8 cellular contexts compared by ENCODE assay signal in genomic region chrX:2928583-2929434, GRCh38. TPM values are rescaled to one million over a fixed set of nuclear protein-coding genes. Genes with fewer than 3 reads are reported as not detected.
DNase-seq lines count a peak whose midpoint lies in the region; ATAC-seq, FAIRE-seq and TF ChIP-seq lines count a peak whose summit lies in the region.

ARSD (minus strand) TSS chrX:2929339; CDS start chrX:2929275, 64 bp downstream.

- DNase-seq in GM12891 (ENCODE audit: insufficient read length, low spot score) (peak; percentile 41), NCI-H2227 treated with DMSO at 0.1 percent for 48 hours (lab: John Stamatoyannopoulos, UW) (peak; percentile 29), NCI-H345 (lab: John Stamatoyannopoulos, UW) (no peak)
- DNase-seq in activated T-cell treated with anti-CD3 and anti-CD28 coated beads, Interleukin-2, amount 50 U/mL, for 24 hours: peak; percentile 66
- DNase-seq in stimulated activated naive B cell treated with anti-CD40 and anti-IgM and Interleukin-4, amounts not matched to agents 10 μg/mL and 1 μg/mL and 100 μg/mL, for 72 hours: peak; percentile 64

- H3K9me3 Mint-ChIP-seq in activated T-cell treated with anti-CD3 and anti-CD28 coated beads, Interleukin-2, amount 50 U/mL, for 24 hours: peaks cover 7% of the 10 kb centered on the region
- H3K9me3 Mint-ChIP-seq in stimulated activated naive B cell treated with anti-CD40 and anti-IgM and Interleukin-4, amounts not matched to agents 10 μg/mL and 1 μg/mL and 100 μg/mL, for 72 hours: peaks cover 0 to 6% of the 10 kb centered on the region in 2 donors

- H3K4me3 ChIP-seq in mucosa of rectum (ENCODE audit: low read length in 2 of 2): peak within 1 kb of the TSS; percentile 77 to 89

- peak; percentile 38 for FAIRE-seq in GM12891 (lab: Jason Lieb, UNC)

- H3K9me3 ChIP-seq in mucosa of rectum (ENCODE audit: control insufficient read depth in 2 of 2, low read length in 2 of 2): peaks cover 0 to 4% of the 10 kb centered on the region in 2 donors

- ATAC-seq in HG02571 (IDR thresholded peaks at IDR 0.05; ENCODE audit: unreplicated experiment): peak; percentile 82
- peak; percentile 95 for ATAC-seq in esophagus mucosa
- peak; percentile 90 for ATAC-seq in stimulated activated naive B cell treated with anti-CD40 and anti-IgM and Interleukin-4, amounts not matched to agents 10 μg/mL and 1 μg/mL and 100 μg/mL, for 72 hours (replicated peaks)

- peak within 1 kb of the TSS; percentile 98 to 99 for H3K27ac ChIP-seq in mucosa of rectum (ENCODE audit: low read depth in 2 of 2, low read length in 2 of 2)

- H3K9ac ChIP-seq in mucosa of rectum (ENCODE audit: low read depth in 1 of 2, low read length in 2 of 2): peak within 1 kb of the TSS; percentile 80 to 95

- H3K27me3 ChIP-seq in mucosa of rectum (ENCODE audit: control insufficient read depth in 2 of 2, insufficient read depth in 2 of 2, low read length in 2 of 2): no peaks in the 10 kb centered on the region

- peaks cover 2% of the 10 kb centered on the region for H3K4me1 Mint-ChIP-seq in activated T-cell treated with anti-CD3 and anti-CD28 coated beads, Interleukin-2, amount 50 U/mL, for 24 hours (ENCODE audit: low read depth)
- peaks cover 0 to 9% of the 10 kb centered on the region in 2 donors for H3K4me1 Mint-ChIP-seq in stimulated activated naive B cell treated with anti-CD40 and anti-IgM and Interleukin-4, amounts not matched to agents 10 μg/mL and 1 μg/mL and 100 μg/mL, for 72 hours

- no peak within 1 kb of the TSS for H3K27ac Mint-ChIP-seq in activated T-cell treated with anti-CD3 and anti-CD28 coated beads, Interleukin-2, amount 50 U/mL, for 24 hours
- peak within 1 kb of the TSS; percentile 92 for H3K27ac Mint-ChIP-seq in stimulated activated naive B cell treated with anti-CD40 and anti-IgM and Interleukin-4, amounts not matched to agents 10 μg/mL and 1 μg/mL and 100 μg/mL, for 72 hours

- peaks cover 42% of the 10 kb centered on the region for H3K27me3 Mint-ChIP-seq in activated T-cell treated with anti-CD3 and anti-CD28 coated beads, Interleukin-2, amount 50 U/mL, for 24 hours
- peaks cover 0 to 6% of the 10 kb centered on the region in 2 donors for H3K27me3 Mint-ChIP-seq in stimulated activated naive B cell treated with anti-CD40 and anti-IgM and Interleukin-4, amounts not matched to agents 10 μg/mL and 1 μg/mL and 100 μg/mL, for 72 hours

- H3K36me3 Mint-ChIP-seq in activated T-cell treated with anti-CD3 and anti-CD28 coated beads, Interleukin-2, amount 50 U/mL, for 24 hours (ENCODE audit: low read depth): no peaks in the 10 kb centered on the region
- peaks cover 0 to 4% of the 10 kb centered on the region in 2 donors for H3K36me3 Mint-ChIP-seq in stimulated activated naive B cell treated with anti-CD40 and anti-IgM and Interleukin-4, amounts not matched to agents 10 μg/mL and 1 μg/mL and 100 μg/mL, for 72 hours

- peak within 1 kb of the TSS; percentile 79 for H3K4me3 Mint-ChIP-seq in activated T-cell treated with anti-CD3 and anti-CD28 coated beads, Interleukin-2, amount 50 U/mL, for 24 hours
- H3K4me3 Mint-ChIP-seq in stimulated activated naive B cell treated with anti-CD40 and anti-IgM and Interleukin-4, amounts not matched to agents 10 μg/mL and 1 μg/mL and 100 μg/mL, for 72 hours: peak within 1 kb of the TSS; percentile 87 to 93

- TF ChIP-seq POLR2A in GM12891 (IDR thresholded peaks at IDR 0.05; ENCODE audit: low read depth, low read length): no peak

- H3K4me1 ChIP-seq in mucosa of rectum (ENCODE audit: control insufficient read depth in 2 of 2, insufficient read depth in 2 of 2, low read length in 2 of 2): peaks cover 3 to 7% of the 10 kb centered on the region in 2 donors

- H3K36me3 ChIP-seq in mucosa of rectum (ENCODE audit: control insufficient read depth in 2 of 2, insufficient read depth in 2 of 2, low read length in 2 of 2): peaks cover 0 to 5% of the 10 kb centered on the region in 2 donors

TF ChIP-seq in GM12891, 5 proteins besides CTCF, POLR2A, EP300 and RAD21:
- no peak for TF ChIP-seq SPI1 (IDR thresholded peaks at IDR 0.05; ENCODE audit: low read depth, low read length)
- TF ChIP-seq POLR2AphosphoS5 (IDR thresholded peaks at IDR 0.05; ENCODE audit: low read depth, low read length): no peak
- no peak for TF ChIP-seq TAF1 (IDR thresholded peaks at IDR 0.05; ENCODE audit: low read depth, low read length)
- peak; percentile 50 for TF ChIP-seq PAX5 (IDR thresholded peaks at IDR 0.05; ENCODE audit: insufficient read depth, low read length, severe bottlenecking)
- no peak for TF ChIP-seq POU2F2 (IDR thresholded peaks at IDR 0.05; ENCODE audit: low read depth, low read length)

RNA-seq across cellular contexts. Expression of gene ARSD, which starts in this region (rescaled TPM):
- polyA plus RNA-seq in GM12891 (2012; ENCODE audit: low read depth, missing spikeins): 0.23 TPM
- total RNA-seq in esophagus mucosa: 33.3 TPM
